Comparison of ENCODE assay signal across 1 cellular context in genomic region chr9:111632695-111633388, GRCh38.
TF ChIP-seq lines count a peak whose summit lies in the region.

No MANE protein-coding gene starts in this region.

TF ChIP-seq in GM23338, 12 proteins besides CTCF, POLR2A, EP300 and RAD21 (continued from another document):
- TF ChIP-seq REST (IDR thresholded peaks at IDR 0.05; ENCODE audit: unreplicated experiment), result no peak
- no peak for TF ChIP-seq POLR2AphosphoS5 (IDR thresholded peaks at IDR 0.05; ENCODE audit: low read depth)
- TF ChIP-seq ZNF331 (CRISPR knock-in tag; IDR thresholded peaks at IDR 0.05; ENCODE audit: low read depth), result no peak
- TF ChIP-seq NANOG (IDR thresholded peaks at IDR 0.05; ENCODE audit: borderline replicate concordance), result no peak
- no peak for TF ChIP-seq ETS1 (IDR thresholded peaks at IDR 0.05)
- TF ChIP-seq ZNF114 (CRISPR knock-in tag; IDR thresholded peaks at IDR 0.05), result no peak
- TF ChIP-seq EZH2 (IDR thresholded peaks at IDR 0.05; ENCODE audit: low read depth, unreplicated experiment), result no peak
